In genomic region chr9:17614929-17615328, GRCh38 we compare ENCODE assay signal across 26 cellular contexts. TPM values are rescaled to one million over a fixed set of nuclear protein-coding genes. Genes with fewer than 3 reads are reported as not detected.
DNase-seq lines count a peak whose midpoint lies in the region; ATAC-seq and TF ChIP-seq lines count a peak whose summit lies in the region.
"Had no signal": no experiment of that assay in that cellular context is flagged by ENCODE, and none has a peak within 500 bp of the region (broad histone marks: within the 10 kb centered on the region; RNA-seq: fewer than 3 reads in every experiment).

No MANE protein-coding gene starts in this region.

- no peaks in the 10 kb centered on the region for H3K27me3 Mint-ChIP-seq in activated naive CD4-positive, alpha-beta T cell treated with anti-CD3 and anti-CD28 coated beads for 36 hours (ENCODE audit: low read depth)
- H3K27me3 Mint-ChIP-seq: activated naive CD8-positive, alpha-beta T cell treated with anti-CD3 and anti-CD28 coated beads, Interleukin-2, amount 10 ng/mL, durations not matched to agents 7 days and 5 days had no signal

- peak; percentile 61 for DNase-seq in COLO668 (lab: John Stamatoyannopoulos, UW; ENCODE audit: unreplicated experiment)
- DNase-seq in ELR (ENCODE audit: low read depth) = peak; percentile 3
- peak; percentile 37 for DNase-seq in NCI-H146 treated with DMSO at 0.1 percent for 48 hours (lab: John Stamatoyannopoulos, UW; ENCODE audit: unreplicated experiment)
- no peak for DNase-seq in RWPE2 (ENCODE audit: low spot score)
- no peak for DNase-seq in GF-D8 (lab: John Stamatoyannopoulos, UW)
- no peak for DNase-seq in adrenal gland
- no peak for DNase-seq in activated naive CD4-positive, alpha-beta T cell treated with anti-CD3 and anti-CD28 coated beads for 36 hours
- DNase-seq: activated effector memory CD4-positive, alpha-beta T cell treated with Interleukin-2 at 50 U/mL for 16 hours; activated naive CD8-positive, alpha-beta T cell treated with anti-CD3 and anti-CD28 coated beads, Interleukin-2, amount 10 ng/mL, durations not matched to agents 7 days and 5 days; activated T-cell treated with anti-CD3 and anti-CD28 coated beads for 4 hours; Caco-2; central memory CD4-positive, alpha-beta T cell; dermis blood vessel endothelial cell; EL; esophagus squamous epithelium; gastrocnemius medialis; GM23248; mesenchymal stem cell; NCI-H1105 treated with DMSO at 0.1 percent for 48 hours; NCI-H2081 treated with DMSO at 0.1 percent for 48 hours; right lobe of liver; Right ventricle myocardium superior; stimulated activated CD4-positive, alpha-beta T cell treated with anti-CD3 and anti-CD28 coated beads, Interleukin-2, amount 100 ng/mL, for 48 hours; T-helper 2 cell; upper lobe of left lung had no signal

- peaks cover 4% of the 10 kb centered on the region for H3K9me3 Mint-ChIP-seq in activated naive CD4-positive, alpha-beta T cell treated with anti-CD3 and anti-CD28 coated beads for 36 hours
- H3K9me3 Mint-ChIP-seq: activated naive CD8-positive, alpha-beta T cell treated with anti-CD3 and anti-CD28 coated beads, Interleukin-2, amount 10 ng/mL, durations not matched to agents 7 days and 5 days had no signal

- no peaks in the 10 kb centered on the region for H3K36me3 ChIP-seq in RWPE2 (ENCODE audit: low read depth)
- H3K36me3 ChIP-seq in adrenal gland (replicated peaks in 1 of 2) = no peaks in the 10 kb centered on the region
- H3K36me3 ChIP-seq: BLaER1, esophagus squamous epithelium, gastrocnemius medialis, right lobe of liver, upper lobe of left lung had no signal

- intact Hi-C loops in adrenal gland (cut with DNase I) = no loop called here
- intact Hi-C loops in activated naive CD4-positive, alpha-beta T cell treated with anti-CD3 and anti-CD28 coated beads for 36 hours (cut with micrococcal nuclease) = no loop called here

- H3K4me1 Mint-ChIP-seq in activated naive CD4-positive, alpha-beta T cell treated with anti-CD3 and anti-CD28 coated beads for 36 hours (ENCODE audit: low read depth) = no peaks in the 10 kb centered on the region
- H3K4me1 Mint-ChIP-seq: activated naive CD8-positive, alpha-beta T cell treated with anti-CD3 and anti-CD28 coated beads, Interleukin-2, amount 10 ng/mL, durations not matched to agents 7 days and 5 days had no signal

- no peak overlapping the region for H3K27ac Mint-ChIP-seq in activated naive CD4-positive, alpha-beta T cell treated with anti-CD3 and anti-CD28 coated beads for 36 hours
- H3K27ac Mint-ChIP-seq: activated naive CD8-positive, alpha-beta T cell treated with anti-CD3 and anti-CD28 coated beads, Interleukin-2, amount 10 ng/mL, durations not matched to agents 7 days and 5 days had no signal

- no peak overlapping the region for H3K4me3 Mint-ChIP-seq in activated naive CD4-positive, alpha-beta T cell treated with anti-CD3 and anti-CD28 coated beads for 36 hours
- H3K4me3 Mint-ChIP-seq: activated naive CD8-positive, alpha-beta T cell treated with anti-CD3 and anti-CD28 coated beads, Interleukin-2, amount 10 ng/mL, durations not matched to agents 7 days and 5 days had no signal

- H3K4me3 ChIP-seq in RWPE2 (ENCODE audit: severe bottlenecking) = no peak overlapping the region
- H3K4me3 ChIP-seq in adrenal gland = no peak overlapping the region
- H3K4me3 ChIP-seq: BLaER1, esophagus squamous epithelium, gastrocnemius medialis, GM23248, right lobe of liver, upper lobe of left lung had no signal

- no peak overlapping the region for H3K27ac ChIP-seq in RWPE2 (ENCODE audit: poor library complexity, severe bottlenecking)
- no peak overlapping the region for H3K27ac ChIP-seq in adrenal gland
- H3K27ac ChIP-seq: BLaER1, esophagus squamous epithelium, gastrocnemius medialis, GM23248, right lobe of liver, upper lobe of left lung had no signal

- peaks cover 14% of the 10 kb centered on the region for H3K27me3 ChIP-seq in RWPE2 (ENCODE audit: insufficient read depth, poor library complexity, severe bottlenecking)
- no peaks in the 10 kb centered on the region for H3K27me3 ChIP-seq in adrenal gland
- H3K27me3 ChIP-seq: BLaER1, gastrocnemius medialis, right lobe of liver, upper lobe of left lung had no signal

- H3K4me1 ChIP-seq in RWPE2 (ENCODE audit: insufficient read depth, poor library complexity, severe bottlenecking) = no peaks in the 10 kb centered on the region
- no peaks in the 10 kb centered on the region for H3K4me1 ChIP-seq in adrenal gland (replicated peaks in 1 of 2)
- H3K4me1 ChIP-seq: BLaER1, Caco-2, esophagus squamous epithelium, gastrocnemius medialis, right lobe of liver, upper lobe of left lung had no signal

- CTCF ChIA-PET in activated naive CD4-positive, alpha-beta T cell treated with anti-CD3 and anti-CD28 coated beads for 36 hours (lab: Charles Lee) = no interaction called here

- H3K36me3 Mint-ChIP-seq in activated naive CD4-positive, alpha-beta T cell treated with anti-CD3 and anti-CD28 coated beads for 36 hours (ENCODE audit: low read depth) = no peaks in the 10 kb centered on the region
- H3K36me3 Mint-ChIP-seq: activated naive CD8-positive, alpha-beta T cell treated with anti-CD3 and anti-CD28 coated beads, Interleukin-2, amount 10 ng/mL, durations not matched to agents 7 days and 5 days had no signal

- H3K9me3 ChIP-seq in RWPE2 (ENCODE audit: severe bottlenecking) (no peaks in the 10 kb centered on the region), adrenal gland (replicated peaks in 1 of 3) (no peaks in the 10 kb centered on the region)
- H3K9me3 ChIP-seq: BLaER1, Caco-2, esophagus squamous epithelium, gastrocnemius medialis, right lobe of liver, upper lobe of left lung had no signal

- ATAC-seq in RWPE2 (ENCODE audit: low read depth) = peak; percentile 48; the same call in 2 of the 3 replicates
- ATAC-seq: gastrocnemius medialis, right lobe of liver had no signal

- TF ChIP-seq POLR2A in adrenal gland (IDR thresholded peaks at IDR 0.05) = no peak

- WGBS in adrenal gland, 4 donors = 8 to 21% (median 17%) methylated on average over 2 of the region's 2 CpGs

- TF ChIP-seq CTCF in RWPE2 (IDR thresholded peaks at IDR 0.05; ENCODE audit: poor library complexity, severe bottlenecking) (no peak), adrenal gland (IDR thresholded peaks at IDR 0.05) (no peak)

RNA-seq across cellular contexts. Expression of gene SH3GL2, which starts 36.1 kb away (rescaled TPM):
- under 1 TPM in 1 of 8 donors, not detected in 7; 0.07 TPM for total RNA-seq in adrenal gland
- under 1 TPM in 2 of 3 donors, not detected in 1; 0.10 to 0.29 TPM for polyA plus RNA-seq in adrenal gland
- not detected for total RNA-seq in activated naive CD4-positive, alpha-beta T cell treated with anti-CD3 and anti-CD28 coated beads for 36 hours
- total RNA-seq: activated naive CD8-positive, alpha-beta T cell treated with anti-CD3 and anti-CD28 coated beads, Interleukin-2, amount 10 ng/mL, durations not matched to agents 7 days and 5 days; Caco-2; gastrocnemius medialis; GM23248; Right ventricle myocardium superior had no signal

Comparison
In these comparisons a context has a peak if more than half of its experiments do, and no peak if none do; other contexts are left out.
1. DNase-seq: peak in COLO668 (single experiment), ELR (single experiment) and NCI-H146 treated with DMSO at 0.1 percent for 48 hours (single experiment); none in RWPE2 (single experiment), GF-D8 (single experiment), adrenal gland (0 of 7) and activated naive CD4-positive, alpha-beta T cell treated with anti-CD3 and anti-CD28 coated beads for 36 hours (single experiment).